Comparison of ENCODE assay signal across 11 cellular contexts in the genomic region with DNA sequence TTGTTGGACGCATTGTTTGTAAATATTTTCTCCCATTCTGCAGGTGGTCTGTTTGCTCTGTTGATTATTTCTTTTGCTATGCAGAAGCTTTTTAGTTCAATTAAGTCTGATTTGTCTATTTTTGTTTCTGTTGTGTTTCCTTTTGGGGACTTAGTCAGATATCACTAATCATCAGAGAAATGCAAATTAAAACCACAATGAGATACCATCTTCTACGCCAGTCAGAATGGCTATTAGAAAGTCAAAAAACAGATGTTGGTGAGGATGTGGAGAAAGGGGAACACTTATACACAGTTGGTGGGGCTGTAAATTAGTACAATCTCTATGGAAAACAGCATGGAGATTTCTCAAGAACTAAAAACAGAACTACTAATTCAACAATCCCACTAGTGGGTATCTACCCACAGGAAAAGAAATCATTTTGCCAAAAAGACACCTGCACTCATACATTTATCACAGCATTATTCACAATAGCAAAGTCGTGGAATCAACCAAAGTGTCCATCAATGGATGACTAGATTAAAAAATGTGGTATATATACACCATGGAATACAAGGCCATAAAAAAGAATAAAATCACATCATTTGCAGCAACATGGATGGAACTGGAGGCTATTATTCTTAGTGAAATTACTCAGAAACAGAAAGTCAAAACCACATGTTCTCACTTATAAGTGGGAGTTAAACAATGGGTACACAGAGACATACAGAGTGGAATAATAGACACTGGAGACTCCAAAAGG. TPM values are rescaled to one million over a fixed set of nuclear protein-coding genes. Genes with fewer than 3 reads are reported as not detected.
DNase-seq lines count a peak whose midpoint lies in the region; ATAC-seq and TF ChIP-seq lines count a peak whose summit lies in the region.
"Had no signal": no experiment of that assay in that cellular context is flagged by ENCODE, and none has a peak within 500 bp of the region (broad histone marks: within the 10 kb centered on the region; RNA-seq: fewer than 3 reads in every experiment).

No MANE protein-coding gene starts in this region.

- peaks cover 64% of the 10 kb centered on the region for H3K36me3 Mint-ChIP-seq in activated T-helper 2 cell treated with anti-CD3 and anti-CD28 coated beads, Interferon-gamma antibody, Interleukin-2, Interleukin-4, amounts not matched to agents 10 μg/mL and 5 μg/mL and 100 μg/mL, durations not matched to agents 14 hours and 24 hours and 36 hours (ENCODE audit: low read depth)

- no peak overlapping the region for H3K4me3 Mint-ChIP-seq in activated T-helper 2 cell treated with anti-CD3 and anti-CD28 coated beads, Interferon-gamma antibody, Interleukin-2, Interleukin-4, amounts not matched to agents 10 μg/mL and 5 μg/mL and 100 μg/mL, durations not matched to agents 14 hours and 24 hours and 36 hours (ENCODE audit: low read depth)

- DNase-seq in activated T-helper 2 cell treated with anti-CD3 and anti-CD28 coated beads, Interferon-gamma antibody, Interleukin-2, Interleukin-4, amounts not matched to agents 10 μg/mL and 5 μg/mL and 100 μg/mL, durations not matched to agents 14 hours and 24 hours and 36 hours (ENCODE audit: low spot score), result no peak
- no peak for DNase-seq in brain microvascular endothelial cell
- DNase-seq in epidermal melanocyte (ENCODE audit: insufficient read length, low spot score), result no peak
- no peak for DNase-seq in cerebellum (ENCODE audit: low spot score)
- DNase-seq in glomerular visceral epithelial cell (ENCODE audit: extremely low spot score), result no peak
- DNase-seq: effector CD4-positive, alpha-beta T cell; islet precursor cell; stimulated activated naive CD4-positive, alpha-beta T cell treated with Interleukin-2 at 50 U/mL for 16 hours had no signal

- intact Hi-C loops in activated T-helper 2 cell treated with anti-CD3 and anti-CD28 coated beads, Interferon-gamma antibody, Interleukin-2, Interleukin-4, amounts not matched to agents 10 μg/mL and 5 μg/mL and 100 μg/mL, durations not matched to agents 14 hours and 24 hours and 36 hours (cut with micrococcal nuclease), result loop anchor here (1.0 to 2.0 kb wide), 4 partner anchors 9 to 81 kb away; no protein-coding TSS in a partner anchor

- peaks cover 3% of the 10 kb centered on the region for H3K27me3 Mint-ChIP-seq in activated T-helper 2 cell treated with anti-CD3 and anti-CD28 coated beads, Interferon-gamma antibody, Interleukin-2, Interleukin-4, amounts not matched to agents 10 μg/mL and 5 μg/mL and 100 μg/mL, durations not matched to agents 14 hours and 24 hours and 36 hours (ENCODE audit: low read depth)

- H3K27me3 ChIP-seq in brain microvascular endothelial cell (replicated peaks), result no peaks in the 10 kb centered on the region

- H3K9me3 Mint-ChIP-seq in activated T-helper 2 cell treated with anti-CD3 and anti-CD28 coated beads, Interferon-gamma antibody, Interleukin-2, Interleukin-4, amounts not matched to agents 10 μg/mL and 5 μg/mL and 100 μg/mL, durations not matched to agents 14 hours and 24 hours and 36 hours, result no peaks in the 10 kb centered on the region

- peak overlapping the region; percentile 21 for H3K27ac Mint-ChIP-seq in activated T-helper 2 cell treated with anti-CD3 and anti-CD28 coated beads, Interferon-gamma antibody, Interleukin-2, Interleukin-4, amounts not matched to agents 10 μg/mL and 5 μg/mL and 100 μg/mL, durations not matched to agents 14 hours and 24 hours and 36 hours

- ATAC-seq in GM18519 (IDR thresholded peaks at IDR 0.05; ENCODE audit: low FRiP score, unreplicated experiment), result peak; percentile 54
- peak; percentile 65 for ATAC-seq in GM21390 (IDR thresholded peaks at IDR 0.05; ENCODE audit: unreplicated experiment)
- peak; percentile 61 for ATAC-seq in HG03159 (IDR thresholded peaks at IDR 0.05; ENCODE audit: unreplicated experiment)

- no peak for TF ChIP-seq CTCF in brain microvascular endothelial cell (IDR thresholded peaks at IDR 0.05; ENCODE audit: low read depth, low read length, missing control alignments)

- no peak overlapping the region for H3K27ac ChIP-seq in brain microvascular endothelial cell

- no peak overlapping the region for H3K4me3 ChIP-seq in brain microvascular endothelial cell (ENCODE audit: low read depth, low read length)

- peaks cover 42% of the 10 kb centered on the region for H3K4me1 Mint-ChIP-seq in activated T-helper 2 cell treated with anti-CD3 and anti-CD28 coated beads, Interferon-gamma antibody, Interleukin-2, Interleukin-4, amounts not matched to agents 10 μg/mL and 5 μg/mL and 100 μg/mL, durations not matched to agents 14 hours and 24 hours and 36 hours (ENCODE audit: low read depth)

- peaks cover 4% of the 10 kb centered on the region for H3K36me3 ChIP-seq in brain microvascular endothelial cell (replicated peaks)

- in situ Hi-C loops in brain microvascular endothelial cell (cut with HindIII; ENCODE audit: low pct_ligation_motif_present, low sequenced_read_pairs), result no loop called here

RNA-seq across cellular contexts. Expression of a gene that starts 8.1 kb away (rescaled TPM):
- total RNA-seq in activated T-helper 2 cell treated with anti-CD3 and anti-CD28 coated beads, Interferon-gamma antibody, Interleukin-2, Interleukin-4, amounts not matched to agents 10 μg/mL and 5 μg/mL and 100 μg/mL, durations not matched to agents 14 hours and 24 hours and 36 hours, result 19.5 and 20.6 TPM in 2 replicates
- total RNA-seq in cerebellum, result 14.8 TPM

RNA-seq across cellular contexts. Expression of a gene that starts 58.2 kb away (rescaled TPM):
- total RNA-seq in activated T-helper 2 cell treated with anti-CD3 and anti-CD28 coated beads, Interferon-gamma antibody, Interleukin-2, Interleukin-4, amounts not matched to agents 10 μg/mL and 5 μg/mL and 100 μg/mL, durations not matched to agents 14 hours and 24 hours and 36 hours, result 9.7 TPM in 2 replicates
- 1.7 TPM for total RNA-seq in cerebellum
